ENCODE assay signal across 18 cellular contexts in the genomic region with DNA sequence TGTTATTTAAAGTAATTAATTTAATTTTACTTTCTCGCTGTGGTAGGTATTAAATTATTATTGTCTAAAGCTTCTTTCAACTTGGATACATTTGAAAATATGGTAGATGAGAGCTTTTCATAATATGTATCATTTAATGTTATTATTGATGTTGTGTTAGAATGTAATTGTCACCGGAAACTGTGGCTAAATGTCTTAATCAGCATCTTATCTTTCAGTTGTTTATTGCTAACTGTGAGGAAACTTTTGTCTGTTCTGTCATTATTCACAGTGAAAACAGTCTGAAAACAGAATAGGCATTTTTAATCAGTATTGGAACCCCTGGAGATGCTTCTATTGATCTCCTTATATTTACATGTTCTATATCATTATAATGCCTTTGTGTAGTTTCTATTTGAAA.
A peak's percentile ranks its signal among the peaks of the same experiment; 100 is the strongest.
DNase-seq lines count a peak whose midpoint lies in the region; ATAC-seq, FAIRE-seq and TF ChIP-seq lines count a peak whose summit lies in the region.
"Had no signal": no experiment of that assay in that cellular context is flagged by ENCODE, and none has a peak within 500 bp of the region (broad histone marks: within the 10 kb centered on the region; RNA-seq: fewer than 3 reads in every experiment).

No MANE protein-coding gene starts in this region.

- H3K4me3 Mint-ChIP-seq in activated CD8-positive, alpha-beta memory T cell treated with anti-CD3 and anti-CD28 coated beads, Interleukin-2, amount 10 ng/mL, durations not matched to agents 7 days and 5 days = no peak overlapping the region
- H3K4me3 Mint-ChIP-seq in T-helper 17 cell = peak overlapping the region; percentile 86

- WGBS in mesendoderm (ENCODE audit: extremely low coverage, insufficient coverage, low lambda C conversion rate) = no CpG with 5 or more reads among the region's 2 CpGs

- peak overlapping the region; percentile 89 for H3K27ac Mint-ChIP-seq in activated CD8-positive, alpha-beta memory T cell treated with anti-CD3 and anti-CD28 coated beads, Interleukin-2, amount 10 ng/mL, durations not matched to agents 7 days and 5 days
- peak overlapping the region; percentile 99 for H3K27ac Mint-ChIP-seq in T-helper 17 cell

- no peaks in the 10 kb centered on the region for H3K36me3 ChIP-seq in mesendoderm (ENCODE audit: control insufficient read depth, insufficient read depth, low read length)
- H3K36me3 ChIP-seq: SJSA1 had no signal

- POLR2A ChIA-PET in HEK293T (lab: Yijun Ruan, JAX) = no interaction called here

- H3K18ac ChIP-seq in mesendoderm (ENCODE audit: low read length) = no peak overlapping the region

- H2AK5ac ChIP-seq in mesendoderm (ENCODE audit: low read length) = no peak overlapping the region

- no peaks in the 10 kb centered on the region for H3K79me1 ChIP-seq in mesendoderm (ENCODE audit: low read length)

- no peaks in the 10 kb centered on the region for H3K27me3 Mint-ChIP-seq in activated CD8-positive, alpha-beta memory T cell treated with anti-CD3 and anti-CD28 coated beads, Interleukin-2, amount 10 ng/mL, durations not matched to agents 7 days and 5 days
- no peaks in the 10 kb centered on the region for H3K27me3 Mint-ChIP-seq in T-helper 17 cell

- no peak for TF ChIP-seq POLR2A in H54 (IDR thresholded peaks at IDR 0.05; ENCODE audit: low read depth, low read length)

- H3K79me2 ChIP-seq in mesendoderm (ENCODE audit: control insufficient read depth, insufficient read depth, low read length) = no peaks in the 10 kb centered on the region

- H3K4me3 ChIP-seq in mesendoderm (ENCODE audit: low read length) = no peak overlapping the region
- H3K4me3 ChIP-seq: BLaER1 treated with 17β-estradiol and CSF1 and Interleukin-3, amounts not matched to agents 10 nM and 100 nM; GM23248; SJSA1 had no signal

- no peak overlapping the region for H2BK120ac ChIP-seq in mesendoderm (ENCODE audit: low read depth, low read length)

- H3K4ac ChIP-seq in mesendoderm (ENCODE audit: low read depth, low read length) = no peak overlapping the region

- no peak overlapping the region for H3K4me2 ChIP-seq in mesendoderm (ENCODE audit: low read length)
- H3K4me2 ChIP-seq: BLaER1 treated with 17β-estradiol and CSF1 and Interleukin-3, amounts not matched to agents 10 nM and 100 nM had no signal

- H3K27ac ChIP-seq in mesendoderm (ENCODE audit: low read depth, low read length) = no peak overlapping the region
- H3K27ac ChIP-seq: BLaER1 treated with 17β-estradiol and CSF1 and Interleukin-3, amounts not matched to agents 10 nM and 100 nM; GM23248; RWPE1; SJSA1 had no signal

- FAIRE-seq in H54 (lab: Jason Lieb, UNC) = peak; percentile 27
- FAIRE-seq: A204.1 had no signal

- CTCF ChIA-PET in activated CD8-positive, alpha-beta memory T cell treated with anti-CD3 and anti-CD28 coated beads, Interleukin-2, amount 10 ng/mL, durations not matched to agents 7 days and 5 days (lab: Charles Lee) = no interaction called here
- CTCF ChIA-PET in HEK293T (lab: Yijun Ruan, JAX) = no interaction called here

- H4K5ac ChIP-seq in mesendoderm (ENCODE audit: low read length) = no peak overlapping the region

- peaks cover 22% of the 10 kb centered on the region for H3K36me3 Mint-ChIP-seq in activated CD8-positive, alpha-beta memory T cell treated with anti-CD3 and anti-CD28 coated beads, Interleukin-2, amount 10 ng/mL, durations not matched to agents 7 days and 5 days
- H3K36me3 Mint-ChIP-seq in T-helper 17 cell (ENCODE audit: low read depth) = peaks cover 3% of the 10 kb centered on the region

- no peaks in the 10 kb centered on the region for H3K27me3 ChIP-seq in mesendoderm (ENCODE audit: insufficient read depth, low read length, poor library complexity)
- H3K27me3 ChIP-seq: BLaER1 treated with 17β-estradiol and CSF1 and Interleukin-3, amounts not matched to agents 10 nM and 100 nM; SJSA1 had no signal

- no peak for ATAC-seq in activated CD8-positive, alpha-beta memory T cell treated with anti-CD3 and anti-CD28 coated beads, Interleukin-2, amount 10 ng/mL, durations not matched to agents 7 days and 5 days
- peak; percentile 18 for ATAC-seq in T-helper 17 cell

- H2BK5ac ChIP-seq in mesendoderm (ENCODE audit: low read length) = no peak overlapping the region

- H3K23ac ChIP-seq in mesendoderm (ENCODE audit: low read length) = no peak overlapping the region

- peaks cover 3% of the 10 kb centered on the region for H3K4me1 ChIP-seq in mesendoderm (ENCODE audit: control insufficient read depth, low read depth, low read length)

- no peaks in the 10 kb centered on the region for H3K9me3 ChIP-seq in T-helper 17 cell (ENCODE audit: control insufficient read depth, low read length, poor library complexity, severe bottlenecking)
- H3K9me3 ChIP-seq: SJSA1 had no signal

- H3K9me3 Mint-ChIP-seq in activated CD8-positive, alpha-beta memory T cell treated with anti-CD3 and anti-CD28 coated beads, Interleukin-2, amount 10 ng/mL, durations not matched to agents 7 days and 5 days (ENCODE audit: low read depth) = no peaks in the 10 kb centered on the region

- no peak for DNase-seq in activated CD8-positive, alpha-beta memory T cell treated with anti-CD3 and anti-CD28 coated beads, Interleukin-2, amount 10 ng/mL, durations not matched to agents 7 days and 5 days
- no peak for DNase-seq in activated CD8-positive, alpha-beta memory T cell treated with anti-CD3 and anti-CD28 coated beads, Interleukin-2, amount 50 U/mL, for 4 hours
- no peak for DNase-seq in H54 (ENCODE audit: insufficient read length, low spot score)
- no peak for DNase-seq in T-helper 17 cell
- DNase-seq in mesendoderm = peak; percentile 3
- no peak for DNase-seq in NCI-H2107 treated with DMSO at 0.1 percent for 48 hours (lab: John Stamatoyannopoulos, UW; ENCODE audit: unreplicated experiment)
- no peak for DNase-seq in HEK293T (ENCODE audit: extremely low spot score)
- no peak for DNase-seq in activated effector memory CD4-positive, alpha-beta T cell treated with anti-CD3 and anti-CD28 coated beads, Interleukin-2, amount 50 U/mL, for 16 hours
- DNase-seq: COR-L47, GM23248, NCI-H1105 treated with DMSO at 0.1 percent for 48 hours, NCI-H187, NCI-H446, NCI-H69 had no signal

- no peak overlapping the region for H2BK15ac ChIP-seq in mesendoderm (replicated peaks; ENCODE audit: low read depth)

- H3K9ac ChIP-seq in mesendoderm (ENCODE audit: low read length) = no peak overlapping the region
- H3K9ac ChIP-seq: BLaER1 treated with 17β-estradiol and CSF1 and Interleukin-3, amounts not matched to agents 10 nM and 100 nM; GM23248 had no signal

- H3K4me1 Mint-ChIP-seq in activated CD8-positive, alpha-beta memory T cell treated with anti-CD3 and anti-CD28 coated beads, Interleukin-2, amount 10 ng/mL, durations not matched to agents 7 days and 5 days = peaks cover 50% of the 10 kb centered on the region
- peaks cover 34% of the 10 kb centered on the region for H3K4me1 Mint-ChIP-seq in T-helper 17 cell

- no peak overlapping the region for H4K8ac ChIP-seq in mesendoderm (ENCODE audit: low read depth, low read length)

- no peak overlapping the region for H3K56ac ChIP-seq in mesendoderm (ENCODE audit: low read length)

TF ChIP-seq in HEK293T, 16 proteins besides CTCF, POLR2A, EP300 and RAD21:
- TF ChIP-seq FOXA1 (IDR thresholded peaks at IDR 0.05) (no peak), ARNT (IDR thresholded peaks at IDR 0.05) (no peak), LEF1 (IDR thresholded peaks at IDR 0.05; ENCODE audit: borderline replicate concordance) (no peak), FOXM1 (IDR thresholded peaks at IDR 0.05; ENCODE audit: borderline replicate concordance) (no peak), L3MBTL2 (conservative IDR thresholded peaks at IDR 0.05) (no peak), ELF4 (IDR thresholded peaks at IDR 0.05) (no peak), SUZ12 (IDR thresholded peaks at IDR 0.05) (no peak), BHLHE40 (IDR thresholded peaks at IDR 0.05; ENCODE audit: borderline replicate concordance) (no peak), ZNF384 (IDR thresholded peaks at IDR 0.05) (no peak), CTBP1 (IDR thresholded peaks at IDR 0.05; ENCODE audit: borderline replicate concordance) (no peak), NFRKB (IDR thresholded peaks at IDR 0.05) (no peak), HDGF (IDR thresholded peaks at IDR 0.05; ENCODE audit: borderline replicate concordance) (no peak), SP1 (IDR thresholded peaks at IDR 0.05) (no peak), FOXK2 (IDR thresholded peaks at IDR 0.05) (no peak)
- TF ChIP-seq, protein P1, sequence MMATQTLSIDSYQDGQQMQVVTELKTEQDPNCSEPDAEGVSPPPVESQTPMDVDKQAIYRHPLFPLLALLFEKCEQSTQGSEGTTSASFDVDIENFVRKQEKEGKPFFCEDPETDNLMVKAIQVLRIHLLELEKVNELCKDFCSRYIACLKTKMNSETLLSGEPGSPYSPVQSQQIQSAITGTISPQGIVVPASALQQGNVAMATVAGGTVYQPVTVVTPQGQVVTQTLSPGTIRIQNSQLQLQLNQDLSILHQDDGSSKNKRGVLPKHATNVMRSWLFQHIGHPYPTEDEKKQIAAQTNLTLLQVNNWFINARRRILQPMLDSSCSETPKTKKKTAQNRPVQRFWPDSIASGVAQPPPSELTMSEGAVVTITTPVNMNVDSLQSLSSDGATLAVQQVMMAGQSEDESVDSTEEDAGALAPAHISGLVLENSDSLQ (IDR thresholded peaks at IDR 0.05) = no peak
TF ChIP-seq in HEK293T: peak in this region for 0.
